16 cellular contexts compared by ENCODE assay signal in genomic region chr12:50776749-50777728, GRCh38. TPM values are rescaled to one million over a fixed set of nuclear protein-coding genes. Genes with fewer than 3 reads are reported as not detected.
DNase-seq lines count a peak whose midpoint lies in the region; ATAC-seq and TF ChIP-seq lines count a peak whose summit lies in the region.
"Had no signal": no experiment of that assay in that cellular context is flagged by ENCODE, and none has a peak within 500 bp of the region (broad histone marks: within the 10 kb centered on the region; RNA-seq: fewer than 3 reads in every experiment).

No MANE protein-coding gene starts in this region.

- H3K36me3 Mint-ChIP-seq in activated naive CD4-positive, alpha-beta T cell treated with anti-CD3 and anti-CD28 coated beads, Interleukin-2, amount 50 U/mL, for 24 hours: peaks cover 8% of the 10 kb centered on the region
- H3K36me3 Mint-ChIP-seq in WTC11: peaks cover 26% of the 10 kb centered on the region
- H3K36me3 Mint-ChIP-seq in activated naive CD8-positive, alpha-beta T cell treated with anti-CD3 and anti-CD28 coated beads, Interleukin-2, amount 50 U/mL, for 24 hours (ENCODE audit: low read depth): peaks cover 21% of the 10 kb centered on the region
- H3K36me3 Mint-ChIP-seq in stimulated activated effector memory CD8-positive, alpha-beta T cell treated with anti-CD3 and anti-CD28 coated beads, Interleukin-12 subunit alpha, Interleukin-12 subunit beta, amount 100 ng/mL, for 72 hours: peaks cover 33% of the 10 kb centered on the region
- no peaks in the 10 kb centered on the region for H3K36me3 Mint-ChIP-seq in glutamatergic neuron (ENCODE audit: unreplicated experiment)

- ATAC-seq in WTC11 (no peak), HG03045 (IDR thresholded peaks at IDR 0.05; ENCODE audit: unreplicated experiment) (no peak)
- peak; percentile 36 for ATAC-seq in activated naive CD8-positive, alpha-beta T cell treated with anti-CD3 and anti-CD28 coated beads, Interleukin-2, amount 50 U/mL, for 24 hours
- no peak for ATAC-seq in stimulated activated effector memory CD8-positive, alpha-beta T cell treated with anti-CD3 and anti-CD28 coated beads, Interleukin-12 subunit alpha, Interleukin-12 subunit beta, amount 100 ng/mL, for 72 hours

- POLR2A ChIA-PET in WTC11 (lab: Charles Lee): interaction anchor here (0.6 to 0.7 kb wide), 2 partner anchors 242 to 437 kb away, joined by 4 to 9 read pairs; no protein-coding TSS in a partner anchor

- H3K4me1 Mint-ChIP-seq in activated naive CD4-positive, alpha-beta T cell treated with anti-CD3 and anti-CD28 coated beads, Interleukin-2, amount 50 U/mL, for 24 hours: peaks cover 41% of the 10 kb centered on the region
- H3K4me1 Mint-ChIP-seq in WTC11 (no peaks in the 10 kb centered on the region), glutamatergic neuron (ENCODE audit: low read depth, unreplicated experiment) (no peaks in the 10 kb centered on the region)
- H3K4me1 Mint-ChIP-seq in activated naive CD8-positive, alpha-beta T cell treated with anti-CD3 and anti-CD28 coated beads, Interleukin-2, amount 50 U/mL, for 24 hours: peaks cover 33% of the 10 kb centered on the region
- peaks cover 19% of the 10 kb centered on the region for H3K4me1 Mint-ChIP-seq in stimulated activated effector memory CD8-positive, alpha-beta T cell treated with anti-CD3 and anti-CD28 coated beads, Interleukin-12 subunit alpha, Interleukin-12 subunit beta, amount 100 ng/mL, for 72 hours

- H3K27me3 Mint-ChIP-seq in activated naive CD4-positive, alpha-beta T cell treated with anti-CD3 and anti-CD28 coated beads, Interleukin-2, amount 50 U/mL, for 24 hours: no peaks in the 10 kb centered on the region
- H3K27me3 Mint-ChIP-seq in WTC11 (ENCODE audit: low read depth) (no peaks in the 10 kb centered on the region), glutamatergic neuron (ENCODE audit: unreplicated experiment) (peaks cover 5% of the 10 kb centered on the region)
- no peaks in the 10 kb centered on the region for H3K27me3 Mint-ChIP-seq in activated naive CD8-positive, alpha-beta T cell treated with anti-CD3 and anti-CD28 coated beads, Interleukin-2, amount 50 U/mL, for 24 hours

- H3K27ac Mint-ChIP-seq in activated naive CD4-positive, alpha-beta T cell treated with anti-CD3 and anti-CD28 coated beads, Interleukin-2, amount 50 U/mL, for 24 hours: peak overlapping the region; percentile 26
- H3K27ac Mint-ChIP-seq in WTC11 (no peak overlapping the region), glutamatergic neuron (ENCODE audit: unreplicated experiment) (no peak overlapping the region)
- H3K27ac Mint-ChIP-seq in activated naive CD8-positive, alpha-beta T cell treated with anti-CD3 and anti-CD28 coated beads, Interleukin-2, amount 50 U/mL, for 24 hours: peak overlapping the region; percentile 52
- peak overlapping the region; percentile 45 for H3K27ac Mint-ChIP-seq in stimulated activated effector memory CD8-positive, alpha-beta T cell treated with anti-CD3 and anti-CD28 coated beads, Interleukin-12 subunit alpha, Interleukin-12 subunit beta, amount 100 ng/mL, for 72 hours

- H3K9me3 Mint-ChIP-seq in activated naive CD4-positive, alpha-beta T cell treated with anti-CD3 and anti-CD28 coated beads, Interleukin-2, amount 50 U/mL, for 24 hours: no peaks in the 10 kb centered on the region
- peaks cover 7% of the 10 kb centered on the region; the same call in 1 of the 2 replicates for H3K9me3 Mint-ChIP-seq in WTC11
- no peaks in the 10 kb centered on the region for H3K9me3 Mint-ChIP-seq in activated naive CD8-positive, alpha-beta T cell treated with anti-CD3 and anti-CD28 coated beads, Interleukin-2, amount 50 U/mL, for 24 hours
- no peaks in the 10 kb centered on the region for H3K9me3 Mint-ChIP-seq in stimulated activated effector memory CD8-positive, alpha-beta T cell treated with anti-CD3 and anti-CD28 coated beads, Interleukin-12 subunit alpha, Interleukin-12 subunit beta, amount 100 ng/mL, for 72 hours
- no peaks in the 10 kb centered on the region for H3K9me3 Mint-ChIP-seq in glutamatergic neuron (ENCODE audit: unreplicated experiment)

- CTCF ChIA-PET in WTC11 (lab: Charles Lee): interaction anchor here (3.8 kb wide), 1 partner anchor 12 kb away, joined by 20 read pairs; the partner anchor contains the start of gene ATF1

- DNase-seq in activated naive CD4-positive, alpha-beta T cell (lab: John Stamatoyannopoulos, UW): no peak
- DNase-seq in WTC11 (ENCODE audit: low spot score) (no peak), glutamatergic neuron (no peak)
- DNase-seq in activated naive CD8-positive, alpha-beta T cell treated with anti-CD3 and anti-CD28 coated beads, Interleukin-2, amount 50 U/mL, for 24 hours: no peak
- DNase-seq in stimulated activated effector memory CD8-positive, alpha-beta T cell treated with anti-CD3 and anti-CD28 coated beads, Interleukin-12 subunit alpha, Interleukin-12 subunit beta, amount 100 ng/mL, for 72 hours (ENCODE audit: low spot score in 2 of 2): peak in 1 of 2 donors; percentile 42
- DNase-seq: AML-193; DMS79; KBM-7; NCI-H1105; NCI-H1694 treated with DMSO at 0.1 percent for 48 hours; NCI-H510A; NCI-H748 treated with DMSO at 0.1 percent for 48 hours; NK-92 treated with Interleukin-12 subunit alpha and Interleukin-12 subunit beta, amount 100 ng/mL, for 24 hours; Right ventricle myocardium superior had no signal

- TF ChIP-seq CTCF in WTC11 (IDR thresholded peaks at IDR 0.05) (no peak), glutamatergic neuron (IDR thresholded peaks at IDR 0.05; ENCODE audit: partially characterized antibody, unreplicated experiment) (no peak)

- no peak overlapping the region for H3K4me3 Mint-ChIP-seq in activated naive CD4-positive, alpha-beta T cell treated with anti-CD3 and anti-CD28 coated beads, Interleukin-2, amount 50 U/mL, for 24 hours
- no peak overlapping the region for H3K4me3 Mint-ChIP-seq in WTC11
- no peak overlapping the region for H3K4me3 Mint-ChIP-seq in activated naive CD8-positive, alpha-beta T cell treated with anti-CD3 and anti-CD28 coated beads, Interleukin-2, amount 50 U/mL, for 24 hours
- peak overlapping the region; percentile 10 for H3K4me3 Mint-ChIP-seq in stimulated activated effector memory CD8-positive, alpha-beta T cell treated with anti-CD3 and anti-CD28 coated beads, Interleukin-12 subunit alpha, Interleukin-12 subunit beta, amount 100 ng/mL, for 72 hours
- H3K4me3 Mint-ChIP-seq in glutamatergic neuron (ENCODE audit: unreplicated experiment): no peak overlapping the region

TF ChIP-seq in WTC11, 78 proteins besides CTCF, POLR2A, EP300 and RAD21:
- TF ChIP-seq MXD4 (CRISPR knock-in tag; IDR thresholded peaks at IDR 0.05; ENCODE audit: borderline replicate concordance): no peak
- peak; percentile 53; the same call in 1 of the 2 replicates for TF ChIP-seq ZNF121 (CRISPR knock-in tag; IDR thresholded peaks at IDR 0.05)

RNA-seq across cellular contexts. Expression of gene ATF1, which starts 13.1 kb away (rescaled TPM):
- total RNA-seq in WTC11 (2021) (34.6 to 36.6 TPM (median 34.8 TPM) in 3 replicates), glutamatergic neuron (ENCODE audit: unreplicated experiment) (7.1 TPM)

Comparison
In these comparisons a context has a peak if more than half of its experiments do, and no peak if none do; other contexts are left out.
1. H3K27ac Mint-ChIP-seq: peak in activated naive CD4-positive, alpha-beta T cell treated with anti-CD3 and anti-CD28 coated beads, Interleukin-2, amount 50 U/mL, for 24 hours (single experiment), activated naive CD8-positive, alpha-beta T cell treated with anti-CD3 and anti-CD28 coated beads, Interleukin-2, amount 50 U/mL, for 24 hours (single experiment) and stimulated activated effector memory CD8-positive, alpha-beta T cell treated with anti-CD3 and anti-CD28 coated beads, Interleukin-12 subunit alpha, Interleukin-12 subunit beta, amount 100 ng/mL, for 72 hours (single experiment); none in WTC11 (single experiment) and glutamatergic neuron (single experiment).